14 cellular contexts compared by ENCODE assay signal in the genomic region with DNA sequence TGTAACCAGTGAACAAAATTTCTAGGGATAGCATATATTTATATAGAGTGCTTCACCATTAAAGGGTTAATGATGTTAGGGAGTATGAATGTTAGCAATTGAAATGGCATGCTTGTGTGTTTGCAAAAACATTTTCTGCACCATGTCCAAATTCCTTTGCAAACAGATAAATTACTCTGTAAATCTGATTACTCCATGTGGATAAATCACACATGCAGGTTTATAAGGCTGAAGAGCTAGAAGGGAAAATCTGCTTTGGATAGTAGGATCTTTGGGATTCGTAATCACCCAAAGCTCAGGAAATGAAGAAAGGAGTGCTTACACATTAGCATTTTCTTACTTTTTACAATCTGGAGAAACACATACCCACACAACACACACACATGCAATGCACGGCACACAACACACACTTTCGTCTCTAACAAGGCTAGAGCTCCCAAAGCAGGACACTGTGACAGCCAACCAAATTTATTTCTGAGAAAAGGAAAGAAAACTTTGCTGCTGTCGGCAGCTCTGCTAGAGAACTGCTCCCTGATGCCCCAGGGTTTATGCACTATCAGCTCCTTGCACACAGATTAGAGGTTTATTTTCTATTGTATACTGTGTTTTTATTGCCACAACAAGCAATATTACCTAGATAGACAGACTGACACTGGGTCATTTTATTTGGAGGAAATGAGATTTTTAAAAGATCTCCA. TPM values are rescaled to one million over a fixed set of nuclear protein-coding genes. Genes with fewer than 3 reads are reported as not detected.
DNase-seq lines count a peak whose midpoint lies in the region; ATAC-seq, FAIRE-seq and TF ChIP-seq lines count a peak whose summit lies in the region.
"Had no signal": no experiment of that assay in that cellular context is flagged by ENCODE, and none has a peak within 500 bp of the region (broad histone marks: within the 10 kb centered on the region; RNA-seq: fewer than 3 reads in every experiment).

No MANE protein-coding gene starts in this region.

- H3K4me3 ChIP-seq in iPS-15b (ENCODE audit: low read depth, low read length) = peak overlapping the region; percentile 96
- H3K4me3 ChIP-seq: HAP-1, K562 had no signal

- DNase-seq in G401 (ENCODE audit: low spot score) (peak; percentile 73), putamen (ENCODE audit: low spot score) (peak; percentile 42), frontal cortex (ENCODE audit: low spot score in 2 of 2) (no peak)
- DNase-seq: activated T-cell treated with anti-CD3 and anti-CD28 coated beads for 4 hours, upper lobe of left lung had no signal

- FAIRE-seq in frontal cortex (lab: Jason Lieb, UNC) = no peak
- FAIRE-seq: K562 had no signal

- peaks cover 20% of the 10 kb centered on the region for H3K4me1 ChIP-seq in iPS-15b (ENCODE audit: control insufficient read depth, insufficient read depth, low read length)
- H3K4me1 ChIP-seq: breast epithelium, esophagus muscularis mucosa, HAP-1, upper lobe of left lung had no signal

- no peaks in the 10 kb centered on the region for H3K9me3 ChIP-seq in iPS-15b (ENCODE audit: control insufficient read depth, insufficient read depth, low read length)
- H3K9me3 ChIP-seq: breast epithelium, esophagus muscularis mucosa, HAP-1, upper lobe of left lung had no signal

- ATAC-seq in SK-N-SH treated with all-trans-retinoic acid at 6 μM for 48 hours (peak; percentile 51), HG03135 (IDR thresholded peaks at IDR 0.05; ENCODE audit: unreplicated experiment) (no peak), HG02763 (IDR thresholded peaks at IDR 0.05; ENCODE audit: unreplicated experiment) (no peak), HG03442 (IDR thresholded peaks at IDR 0.05; ENCODE audit: unreplicated experiment) (no peak)
- ATAC-seq: K562 had no signal

- in situ Hi-C loops in G401 (cut with HindIII; ENCODE audit: low sequenced_read_pairs) = loop anchor here (25.0 kb wide), 1 partner anchor 306 kb away; no protein-coding TSS in a partner anchor

- H3K9ac ChIP-seq in iPS-15b (ENCODE audit: low read depth, low read length) = no peak overlapping the region

- H3K27me3 ChIP-seq in iPS-15b (ENCODE audit: control insufficient read depth, insufficient read depth, low read length) = peaks cover 5% of the 10 kb centered on the region
- H3K27me3 ChIP-seq: breast epithelium, upper lobe of left lung had no signal

- no peaks in the 10 kb centered on the region for H3K36me3 ChIP-seq in iPS-15b (ENCODE audit: control insufficient read depth, insufficient read depth, low read length)
- H3K36me3 ChIP-seq: breast epithelium, esophagus muscularis mucosa, HAP-1, upper lobe of left lung had no signal

TF ChIP-seq in SK-N-SH treated with all-trans-retinoic acid at 6 μM for 48 hours, 23 proteins besides CTCF, POLR2A, EP300 and RAD21:
- TF ChIP-seq, protein P1, sequence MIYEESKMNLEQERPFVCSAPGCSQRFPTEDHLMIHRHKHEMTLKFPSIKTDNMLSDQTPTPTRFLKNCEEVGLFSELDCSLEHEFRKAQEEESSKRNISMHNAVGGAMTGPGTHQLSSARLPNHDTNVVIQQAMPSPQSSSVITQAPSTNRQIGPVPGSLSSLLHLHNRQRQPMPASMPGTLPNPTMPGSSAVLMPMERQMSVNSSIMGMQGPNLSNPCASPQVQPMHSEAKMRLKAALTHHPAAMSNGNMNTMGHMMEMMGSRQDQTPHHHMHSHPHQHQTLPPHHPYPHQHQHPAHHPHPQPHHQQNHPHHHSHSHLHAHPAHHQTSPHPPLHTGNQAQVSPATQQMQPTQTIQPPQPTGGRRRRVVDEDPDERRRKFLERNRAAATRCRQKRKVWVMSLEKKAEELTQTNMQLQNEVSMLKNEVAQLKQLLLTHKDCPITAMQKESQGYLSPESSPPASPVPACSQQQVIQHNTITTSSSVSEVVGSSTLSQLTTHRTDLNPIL (CRISPR knock-in tag; IDR thresholded peaks at IDR 0.05; ENCODE audit: low read depth) = no peak
- TF ChIP-seq ZC3H10 (CRISPR knock-in tag; IDR thresholded peaks at IDR 0.05) = no peak
- peak; percentile 34; the same call in 1 of the 2 replicates for TF ChIP-seq ISL1 (CRISPR knock-in tag; IDR thresholded peaks at IDR 0.05)

RNA-seq across cellular contexts. Expression of a gene that starts 2.0 kb away (rescaled TPM):
- 21.5 and 45.1 TPM in 2 replicates for total RNA-seq in G401 (2014; rRNA removed; shearing (Covaris generic))
- total RNA-seq in frontal cortex = 59.9 TPM

Comparison
In these comparisons a context has a peak if more than half of its experiments do, and no peak if none do; other contexts are left out.
1. DNase-seq: peak in G401 (single experiment) and putamen (single experiment); none in frontal cortex (0 of 2).